In the genomic region with DNA sequence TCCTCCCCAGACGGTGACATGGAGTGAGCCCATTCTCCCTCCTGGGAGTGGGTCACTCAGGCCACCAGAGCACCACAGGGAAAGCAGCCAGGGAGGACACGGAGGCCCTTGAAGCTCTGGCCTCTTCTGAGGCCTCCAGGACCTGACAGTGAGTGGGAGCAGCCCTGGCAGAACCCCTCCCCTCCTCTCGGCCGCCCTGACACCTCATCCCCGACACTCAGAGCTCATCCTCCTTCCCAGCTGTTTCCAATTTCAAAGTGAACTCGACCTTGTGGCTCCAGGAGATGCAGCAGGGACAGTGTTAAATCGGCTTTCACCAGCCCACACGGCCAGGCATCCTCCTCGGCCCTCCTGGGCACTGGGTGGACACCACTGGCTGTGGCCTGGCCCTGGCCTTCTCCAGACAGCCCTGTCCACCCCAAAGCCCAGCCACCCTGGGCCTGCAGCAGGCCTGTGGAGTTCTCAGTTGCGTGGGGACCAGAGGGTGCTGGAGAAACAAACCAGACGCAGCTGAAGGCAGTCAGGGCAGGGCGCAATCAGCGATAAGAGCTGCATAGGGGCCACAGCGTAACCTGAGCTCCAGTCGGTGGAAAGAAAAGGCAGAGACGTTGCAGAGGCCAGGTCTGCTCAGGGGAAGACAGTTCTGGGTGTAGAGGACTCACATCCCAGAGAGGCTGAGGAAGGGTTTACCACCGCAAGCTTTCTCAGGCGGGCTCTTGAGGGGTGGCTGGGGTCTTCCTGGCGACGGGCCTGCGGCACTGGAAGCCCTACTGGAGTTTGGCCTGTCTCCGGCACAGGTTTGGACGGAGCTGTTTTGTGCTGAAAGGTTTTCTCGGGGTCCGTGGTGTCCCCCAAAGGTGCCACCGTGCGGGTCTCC, we compare ENCODE assay signal across 13 cellular contexts. TPM values are rescaled to one million over a fixed set of nuclear protein-coding genes. Genes with fewer than 3 reads are reported as not detected.
DNase-seq lines count a peak whose midpoint lies in the region; ATAC-seq and TF ChIP-seq lines count a peak whose summit lies in the region.
"Had no signal": no experiment of that assay in that cellular context is flagged by ENCODE, and none has a peak within 500 bp of the region (broad histone marks: within the 10 kb centered on the region; RNA-seq: fewer than 3 reads in every experiment).

No MANE protein-coding gene starts in this region.

- no peaks in the 10 kb centered on the region for H3K27me3 ChIP-seq in uterus
- H3K27me3 ChIP-seq: brain microvascular endothelial cell, thyroid gland had no signal

- intact Hi-C loops in uterus (cut with DNase I; ENCODE audit: low total_unique reads) = loop anchor here (10.0 kb wide), 1 partner anchor 954 kb away; no protein-coding TSS in a partner anchor

- peak; percentile 17 for DNase-seq in activated naive CD8-positive, alpha-beta T cell treated with anti-CD3 and anti-CD28 coated beads, Interleukin-2, amount 10 ng/mL, durations not matched to agents 7 days and 5 days
- DNase-seq in activated naive CD8-positive, alpha-beta T cell treated with anti-CD3 and anti-CD28 coated beads for 36 hours = no peak
- DNase-seq in foreskin fibroblast = peak; percentile 65 to 91
- peak; percentile 71 for DNase-seq in mesenteric fat pad (ENCODE audit: low spot score)
- peak in 1 of 2 donors; percentile 47 for DNase-seq in uterus
- no peak for DNase-seq in cerebellar cortex (ENCODE audit: low spot score)
- DNase-seq in G401 (ENCODE audit: low spot score) = no peak
- DNase-seq: activated CD4-positive, alpha-beta T cell treated with anti-CD3 and anti-CD28 coated beads, Interleukin-2, amount 50 U/mL, for 4 hours; brain microvascular endothelial cell; MV-4-11; NCI-H226 had no signal

- no peak overlapping the region for H3K4me3 ChIP-seq in foreskin fibroblast (ENCODE audit: low read depth in 1 of 2, low read length in 2 of 2)
- no peak overlapping the region for H3K4me3 ChIP-seq in uterus
- H3K4me3 ChIP-seq: thyroid gland had no signal

- H3K4me3 Mint-ChIP-seq in activated naive CD8-positive, alpha-beta T cell treated with anti-CD3 and anti-CD28 coated beads, Interleukin-2, amount 10 ng/mL, durations not matched to agents 7 days and 5 days = no peak overlapping the region
- no peak overlapping the region for H3K4me3 Mint-ChIP-seq in activated naive CD8-positive, alpha-beta T cell treated with anti-CD3 and anti-CD28 coated beads for 36 hours

- TF ChIP-seq CTCF in foreskin fibroblast (IDR thresholded peaks at IDR 0.05; ENCODE audit: low read depth, low read length) = no peak
- no peak for TF ChIP-seq CTCF in uterus (IDR thresholded peaks at IDR 0.05)

- POLR2A ChIA-PET in activated naive CD8-positive, alpha-beta T cell treated with anti-CD3 and anti-CD28 coated beads, Interleukin-2, amount 10 ng/mL, durations not matched to agents 7 days and 5 days (lab: Charles Lee) = no interaction called here

- no peaks in the 10 kb centered on the region for H3K9me3 Mint-ChIP-seq in activated naive CD8-positive, alpha-beta T cell treated with anti-CD3 and anti-CD28 coated beads, Interleukin-2, amount 10 ng/mL, durations not matched to agents 7 days and 5 days
- no peaks in the 10 kb centered on the region for H3K9me3 Mint-ChIP-seq in activated naive CD8-positive, alpha-beta T cell treated with anti-CD3 and anti-CD28 coated beads for 36 hours

- H3K27ac Mint-ChIP-seq in activated naive CD8-positive, alpha-beta T cell treated with anti-CD3 and anti-CD28 coated beads, Interleukin-2, amount 10 ng/mL, durations not matched to agents 7 days and 5 days = no peak overlapping the region
- no peak overlapping the region for H3K27ac Mint-ChIP-seq in activated naive CD8-positive, alpha-beta T cell treated with anti-CD3 and anti-CD28 coated beads for 36 hours

- TF ChIP-seq POLR2A in uterus (IDR thresholded peaks at IDR 0.05) = no peak

- no peaks in the 10 kb centered on the region for H3K4me1 Mint-ChIP-seq in activated naive CD8-positive, alpha-beta T cell treated with anti-CD3 and anti-CD28 coated beads, Interleukin-2, amount 10 ng/mL, durations not matched to agents 7 days and 5 days
- no peaks in the 10 kb centered on the region for H3K4me1 Mint-ChIP-seq in activated naive CD8-positive, alpha-beta T cell treated with anti-CD3 and anti-CD28 coated beads for 36 hours

- H3K27ac ChIP-seq in uterus = peak overlapping the region; percentile 32 to 33
- H3K27ac ChIP-seq: brain microvascular endothelial cell, thyroid gland had no signal

- H3K9me3 ChIP-seq in uterus = no peaks in the 10 kb centered on the region
- H3K9me3 ChIP-seq: thyroid gland had no signal

- H3K27me3 Mint-ChIP-seq in activated naive CD8-positive, alpha-beta T cell treated with anti-CD3 and anti-CD28 coated beads, Interleukin-2, amount 10 ng/mL, durations not matched to agents 7 days and 5 days = no peaks in the 10 kb centered on the region
- no peaks in the 10 kb centered on the region for H3K27me3 Mint-ChIP-seq in activated naive CD8-positive, alpha-beta T cell treated with anti-CD3 and anti-CD28 coated beads for 36 hours

- H3K36me3 ChIP-seq in uterus = no peaks in the 10 kb centered on the region
- H3K36me3 ChIP-seq: thyroid gland had no signal

- ATAC-seq in activated naive CD8-positive, alpha-beta T cell treated with anti-CD3 and anti-CD28 coated beads, Interleukin-2, amount 10 ng/mL, durations not matched to agents 7 days and 5 days (ENCODE audit: low read depth) = no peak
- ATAC-seq in HG03439 (IDR thresholded peaks at IDR 0.05; ENCODE audit: unreplicated experiment) = no peak

- H3K4me1 ChIP-seq in uterus = peaks cover 0 to 3% of the 10 kb centered on the region in 2 donors
- H3K4me1 ChIP-seq: thyroid gland had no signal

- in situ Hi-C loops in G401 (cut with HindIII; ENCODE audit: low sequenced_read_pairs) = no loop called here

- no peaks in the 10 kb centered on the region for H3K36me3 Mint-ChIP-seq in activated naive CD8-positive, alpha-beta T cell treated with anti-CD3 and anti-CD28 coated beads, Interleukin-2, amount 10 ng/mL, durations not matched to agents 7 days and 5 days
- H3K36me3 Mint-ChIP-seq in activated naive CD8-positive, alpha-beta T cell treated with anti-CD3 and anti-CD28 coated beads for 36 hours = no peaks in the 10 kb centered on the region

RNA-seq across cellular contexts. Expression of a gene that starts 27.0 kb away (rescaled TPM):
- total RNA-seq in activated naive CD8-positive, alpha-beta T cell treated with anti-CD3 and anti-CD28 coated beads, Interleukin-2, amount 10 ng/mL, durations not matched to agents 7 days and 5 days = 1 to 10 TPM in 1 of 2 experiments, under 1 TPM in 1; 0.65 to 1.3 TPM
- under 1 TPM in 1 of 2 experiments, not detected in 1; 0.43 TPM for total RNA-seq in activated naive CD8-positive, alpha-beta T cell treated with anti-CD3 and anti-CD28 coated beads for 36 hours
- 0.32 TPM for total RNA-seq in mesenteric fat pad
- total RNA-seq in uterus = 1 to 10 TPM in 2 of 4 donors, not detected in 2; 4.5 to 7.0 TPM
- 1.1 TPM in 1 of 2 replicates, not detected in the other for total RNA-seq in G401 (2014; rRNA removed; shearing (Covaris generic))

RNA-seq across cellular contexts. Expression of a gene that starts 30.4 kb away (rescaled TPM):
- 10 to 100 TPM; 23.8 to 23.9 TPM for total RNA-seq in activated naive CD8-positive, alpha-beta T cell treated with anti-CD3 and anti-CD28 coated beads, Interleukin-2, amount 10 ng/mL, durations not matched to agents 7 days and 5 days
- total RNA-seq in activated naive CD8-positive, alpha-beta T cell treated with anti-CD3 and anti-CD28 coated beads for 36 hours = 10 to 100 TPM; 16.0 to 16.5 TPM
- total RNA-seq in mesenteric fat pad = 735 TPM
- total RNA-seq in uterus = 1,000 to 10,000 TPM in 2 of 4 donors, 100 to 1,000 TPM in 2; 321 to 1,200 (median 948) TPM
- 69.1 and 79.2 TPM in 2 replicates for total RNA-seq in G401 (2014; rRNA removed; shearing (Covaris generic))

RNA-seq across cellular contexts. Expression of a gene that starts 55.9 kb away (rescaled TPM):
- total RNA-seq in activated naive CD8-positive, alpha-beta T cell treated with anti-CD3 and anti-CD28 coated beads, Interleukin-2, amount 10 ng/mL, durations not matched to agents 7 days and 5 days = 1 to 10 TPM; 7.6 to 8.9 TPM
- total RNA-seq in activated naive CD8-positive, alpha-beta T cell treated with anti-CD3 and anti-CD28 coated beads for 36 hours = 1 to 10 TPM; 6.3 to 6.9 TPM
- total RNA-seq in mesenteric fat pad = 5.9 TPM
- total RNA-seq in uterus = 1 to 10 TPM in 3 of 4 donors, not detected in 1; 4.9 to 10.0 (median 6.4) TPM
- total RNA-seq in G401 (2014; rRNA removed; shearing (Covaris generic)) = 5.9 and 11.2 TPM in 2 replicates

Comparison
In these comparisons a context has a peak if more than half of its experiments do, and no peak if none do; other contexts are left out.
1. DNase-seq: peak in activated naive CD8-positive, alpha-beta T cell treated with anti-CD3 and anti-CD28 coated beads, Interleukin-2, amount 10 ng/mL, durations not matched to agents 7 days and 5 days (single experiment), foreskin fibroblast (2 of 2) and mesenteric fat pad (single experiment); none in activated naive CD8-positive, alpha-beta T cell treated with anti-CD3 and anti-CD28 coated beads for 36 hours (single experiment), cerebellar cortex (single experiment) and G401 (single experiment).